ENCODE assay signal across 13 cellular contexts in genomic region chr17:39659286-39660010, GRCh38. TPM values are rescaled to one million over a fixed set of nuclear protein-coding genes. Genes with fewer than 3 reads are reported as not detected.
A peak's percentile ranks its signal among the peaks of the same experiment; 100 is the strongest.
DNase-seq lines count a peak whose midpoint lies in the region; ATAC-seq, FAIRE-seq and TF ChIP-seq lines count a peak whose summit lies in the region.
"Had no signal": no experiment of that assay in that cellular context is flagged by ENCODE, and none has a peak within 500 bp of the region (broad histone marks: within the 10 kb centered on the region; RNA-seq: fewer than 3 reads in every experiment).

No MANE protein-coding gene starts in this region.

- intact Hi-C loops in activated CD4-positive, alpha-beta T cell treated with anti-CD3 and anti-CD28 coated beads, Interleukin-2, amount 10 ng/mL, durations not matched to agents 24 days and 14 days (cut with micrococcal nuclease): no loop called here
- intact Hi-C loops in GM12878 (cut with micrococcal nuclease; ENCODE audit: unreplicated experiment): no loop called here
- intact Hi-C loops in Caco-2 (cut with micrococcal nuclease; ENCODE audit: unreplicated experiment): no loop called here

- peak overlapping the region; percentile 36; the same call in 1 of the 2 replicates for H3K4me2 ChIP-seq in GM12878 (ENCODE audit: control insufficient read depth, insufficient read depth)

- TF ChIP-seq EP300 in GM12878 (IDR thresholded peaks at IDR 0.05; ENCODE audit: borderline replicate concordance in 1 of 2, control insufficient read depth in 1 of 2, low read depth in 2 of 2, low read length in 2 of 2): no peak
- no peak for TF ChIP-seq EP300 in tibial nerve (IDR thresholded peaks at IDR 0.05)

- H4K20me1 ChIP-seq in GM12878 (ENCODE audit: control insufficient read depth, insufficient read depth): no peaks in the 10 kb centered on the region

- POLR2A ChIA-PET in activated CD4-positive, alpha-beta T cell treated with anti-CD3 and anti-CD28 coated beads, Interleukin-2, amount 10 ng/mL, durations not matched to agents 7 days and 5 days (lab: Charles Lee): no interaction called here
- POLR2A ChIA-PET in GM12878 (lab: Charles Lee): no interaction called here
- POLR2A ChIA-PET in Caco-2 (lab: Charles Lee): no interaction called here

- TF ChIP-seq POLR2A in GM12878 (IDR thresholded peaks at IDR 0.05; ENCODE audit: low read depth, low read length): no peak
- no peak for TF ChIP-seq POLR2A in tibial nerve (IDR thresholded peaks at IDR 0.05)

- RAD21 ChIA-PET in GM12878 (lab: Charles Lee; ENCODE audit: unreplicated experiment): no interaction called here

- H3K36me3 Mint-ChIP-seq in activated CD4-positive, alpha-beta T cell treated with anti-CD3 and anti-CD28 coated beads, Interleukin-2, amount 10 ng/mL, durations not matched to agents 7 days and 5 days (ENCODE audit: low read depth): peaks cover 20% of the 10 kb centered on the region
- H3K36me3 Mint-ChIP-seq in activated CD4-positive, alpha-beta T cell treated with anti-CD3 and anti-CD28 coated beads, Interleukin-2, amount 10 ng/mL, durations not matched to agents 24 days and 14 days (ENCODE audit: low read depth): peaks cover 19% of the 10 kb centered on the region
- H3K36me3 Mint-ChIP-seq in memory B cell: peaks cover 14% of the 10 kb centered on the region
- H3K36me3 Mint-ChIP-seq in Caco-2 (ENCODE audit: insufficient read depth, unreplicated experiment): peaks cover 9% of the 10 kb centered on the region

- BruUV-seq in GM12878 (replicated peaks; lab: Mats Ljungman, UMichigan): no TSS peak
- BruUV-seq in Caco-2 (replicated peaks; lab: Mats Ljungman, UMichigan): no TSS peak

- TF ChIP-seq CTCF in GM12878 (IDR thresholded peaks at IDR 0.05 in 2 of 3, conservative IDR thresholded peaks at IDR 0.05 in 1 of 3; ENCODE audit: control insufficient read depth in 2 of 3, extremely low read depth in 1 of 3, insufficient read depth in 1 of 3, low read depth in 3 of 3, low read length in 3 of 3) (no peak), tibial nerve (IDR thresholded peaks at IDR 0.05) (no peak), Caco-2 (IDR thresholded peaks at IDR 0.05; ENCODE audit: insufficient read depth in 1 of 2, low read depth in 1 of 2, low read length in 1 of 2, severe bottlenecking in 1 of 2, unreplicated experiment in 1 of 2) (no peak)

- DNase-seq in activated CD4-positive, alpha-beta T cell treated with anti-CD3 and anti-CD28 coated beads, Interleukin-2, amount 10 ng/mL, durations not matched to agents 7 days and 5 days: no peak
- no peak for DNase-seq in activated CD4-positive, alpha-beta T cell treated with anti-CD3 and anti-CD28 coated beads, Interleukin-2, amount 10 ng/mL, durations not matched to agents 24 days and 14 days
- no peak for DNase-seq in GM12878 (ENCODE audit: low read depth, low spot score)
- no peak for DNase-seq in memory B cell (ENCODE audit: low spot score in 2 of 2)
- no peak for DNase-seq in tibial nerve (ENCODE audit: low spot score in 2 of 2)
- DNase-seq in Caco-2: no peak
- no peak for DNase-seq in NCI-H526 (lab: John Stamatoyannopoulos, UW)
- DNase-seq: islet precursor cell, NCI-H1694 treated with DMSO at 0.1 percent for 48 hours had no signal

- H3K27ac ChIP-seq in GM12878 (ENCODE audit: control insufficient read depth, insufficient read depth) (no peak overlapping the region; the same call in 1 of the 2 replicates), tibial nerve (peak overlapping the region; percentile 34 to 86 (median 80))

- in situ Hi-C loops in GM12878 (cut with MboI): no loop called here

- H3K27me3 ChIP-seq in GM12878 (replicated peaks in 1 of 2; ENCODE audit: control insufficient read depth in 2 of 2, insufficient read depth in 2 of 2, low read length in 1 of 2) (no peaks in the 10 kb centered on the region), tibial nerve (no peaks in the 10 kb centered on the region), Caco-2 (replicated peaks; ENCODE audit: control insufficient read depth, insufficient read depth, low read length) (no peaks in the 10 kb centered on the region)

- no peaks in the 10 kb centered on the region for H3K27me3 Mint-ChIP-seq in activated CD4-positive, alpha-beta T cell treated with anti-CD3 and anti-CD28 coated beads, Interleukin-2, amount 10 ng/mL, durations not matched to agents 7 days and 5 days
- H3K27me3 Mint-ChIP-seq in activated CD4-positive, alpha-beta T cell treated with anti-CD3 and anti-CD28 coated beads, Interleukin-2, amount 10 ng/mL, durations not matched to agents 24 days and 14 days: no peaks in the 10 kb centered on the region
- H3K27me3 Mint-ChIP-seq in memory B cell: no peaks in the 10 kb centered on the region
- H3K27me3 Mint-ChIP-seq in Caco-2 (ENCODE audit: insufficient read depth, unreplicated experiment): no peaks in the 10 kb centered on the region

- no peak for TF ChIP-seq RAD21 in GM12878 (IDR thresholded peaks at IDR 0.05; ENCODE audit: insufficient read depth, low read depth, low read length)

- H3K4me3 Mint-ChIP-seq in activated CD4-positive, alpha-beta T cell treated with anti-CD3 and anti-CD28 coated beads, Interleukin-2, amount 10 ng/mL, durations not matched to agents 7 days and 5 days: no peak overlapping the region
- H3K4me3 Mint-ChIP-seq in activated CD4-positive, alpha-beta T cell treated with anti-CD3 and anti-CD28 coated beads, Interleukin-2, amount 10 ng/mL, durations not matched to agents 24 days and 14 days: no peak overlapping the region
- H3K4me3 Mint-ChIP-seq in memory B cell (no peak overlapping the region), Caco-2 (ENCODE audit: unreplicated experiment) (no peak overlapping the region)
- H3K4me3 Mint-ChIP-seq: T-helper 1 cell treated with Interleukin-12 subunit alpha and Interleukin-12 subunit beta and Interleukin-4 antibody, amounts not matched to agents 30 μg/mL and 1 μg/mL, for 36 hours had no signal

- H3K4me1 Mint-ChIP-seq in activated CD4-positive, alpha-beta T cell treated with anti-CD3 and anti-CD28 coated beads, Interleukin-2, amount 10 ng/mL, durations not matched to agents 7 days and 5 days: peaks cover 25% of the 10 kb centered on the region
- H3K4me1 Mint-ChIP-seq in activated CD4-positive, alpha-beta T cell treated with anti-CD3 and anti-CD28 coated beads, Interleukin-2, amount 10 ng/mL, durations not matched to agents 24 days and 14 days: peaks cover 5% of the 10 kb centered on the region
- H3K4me1 Mint-ChIP-seq in memory B cell: peaks cover 7% of the 10 kb centered on the region
- H3K4me1 Mint-ChIP-seq in Caco-2 (ENCODE audit: low read depth, unreplicated experiment): no peaks in the 10 kb centered on the region

- WGBS in GM12878 (ENCODE audit: insufficient coverage, insufficient replicate concordance, low lambda C conversion rate, missing lambda C conversion rate): 76% methylated on average over 11 of the region's 15 CpGs
- 36 to 42% methylated on average over 14 to 15 of the region's 15 CpGs for WGBS in tibial nerve, 2 donors

- no peaks in the 10 kb centered on the region for H3K79me2 ChIP-seq in GM12878 (ENCODE audit: control insufficient read depth, insufficient read depth, low read length)

- CTCF ChIA-PET in activated CD4-positive, alpha-beta T cell treated with anti-CD3 and anti-CD28 coated beads, Interleukin-2, amount 10 ng/mL, durations not matched to agents 7 days and 5 days (lab: Charles Lee): interaction anchor here (0.6 to 1.1 kb wide), 3 partner anchors 25 to 272 kb away, joined by 3 to 5 read pairs (median 3); no protein-coding TSS in a partner anchor
- CTCF ChIA-PET in GM12878 (lab: Yijun Ruan, JAX): interaction anchor here (0.8 kb wide), 1 partner anchor 26 kb away, joined by 4 read pairs; no protein-coding TSS in a partner anchor
- CTCF ChIA-PET in Caco-2 (lab: Charles Lee): no interaction called here

- H3K9me3 ChIP-seq in GM12878 (replicated peaks; ENCODE audit: control insufficient read depth, insufficient read depth, low read length): no peaks in the 10 kb centered on the region
- no peaks in the 10 kb centered on the region for H3K9me3 ChIP-seq in tibial nerve
- H3K9me3 ChIP-seq in Caco-2: no peaks in the 10 kb centered on the region

- peak overlapping the region; percentile 87 for H3K27ac Mint-ChIP-seq in activated CD4-positive, alpha-beta T cell treated with anti-CD3 and anti-CD28 coated beads, Interleukin-2, amount 10 ng/mL, durations not matched to agents 7 days and 5 days
- H3K27ac Mint-ChIP-seq in activated CD4-positive, alpha-beta T cell treated with anti-CD3 and anti-CD28 coated beads, Interleukin-2, amount 10 ng/mL, durations not matched to agents 24 days and 14 days: no peak overlapping the region
- H3K27ac Mint-ChIP-seq in memory B cell (peak overlapping the region; percentile 92), Caco-2 (ENCODE audit: unreplicated experiment) (no peak overlapping the region)
- H3K27ac Mint-ChIP-seq: T-helper 1 cell treated with Interleukin-12 subunit alpha and Interleukin-12 subunit beta and Interleukin-4 antibody, amounts not matched to agents 30 μg/mL and 1 μg/mL, for 36 hours had no signal

- FAIRE-seq in GM12878 (lab: Jason Lieb, UNC): peak; percentile 54
- FAIRE-seq: A204.1 had no signal

- H3K9me3 Mint-ChIP-seq in activated CD4-positive, alpha-beta T cell treated with anti-CD3 and anti-CD28 coated beads, Interleukin-2, amount 10 ng/mL, durations not matched to agents 7 days and 5 days: no peaks in the 10 kb centered on the region
- H3K9me3 Mint-ChIP-seq in activated CD4-positive, alpha-beta T cell treated with anti-CD3 and anti-CD28 coated beads, Interleukin-2, amount 10 ng/mL, durations not matched to agents 24 days and 14 days: no peaks in the 10 kb centered on the region
- H3K9me3 Mint-ChIP-seq in memory B cell (no peaks in the 10 kb centered on the region), Caco-2 (ENCODE audit: unreplicated experiment) (no peaks in the 10 kb centered on the region)
- H3K9me3 Mint-ChIP-seq: T-helper 1 cell treated with Interleukin-12 subunit alpha and Interleukin-12 subunit beta and Interleukin-4 antibody, amounts not matched to agents 30 μg/mL and 1 μg/mL, for 36 hours had no signal

- H3K9ac ChIP-seq in GM12878 (ENCODE audit: control insufficient read depth, insufficient read depth, low read length): no peak overlapping the region

- H3K4me1 ChIP-seq in GM12878 (ENCODE audit: control insufficient read depth, insufficient read depth, low read length) (peaks cover 6% of the 10 kb centered on the region; the same call in 1 of the 2 replicates), tibial nerve (peaks cover 0 to 79% (median 35%) of the 10 kb centered on the region in 4 donors), Caco-2 (no peaks in the 10 kb centered on the region; the same call in 1 of the 2 replicates)

- H3K4me3 ChIP-seq in GM12878 (no peak overlapping the region), tibial nerve (no peak overlapping the region), Caco-2 (ENCODE audit: low read depth, low read length) (no peak overlapping the region)

- H2AFZ ChIP-seq in GM12878 (ENCODE audit: control insufficient read depth, low read depth, low read length): no peak overlapping the region

- H3K36me3 ChIP-seq in GM12878 (ENCODE audit: control insufficient read depth in 2 of 2, insufficient read depth in 2 of 2, low read length in 1 of 2): peaks cover 16 to 26% of the 10 kb centered on the region in 2 experiments; a peak in 3 of 4 replicates
- peaks cover 0 to 80% (median 19%) of the 10 kb centered on the region in 3 donors for H3K36me3 ChIP-seq in tibial nerve
- H3K36me3 ChIP-seq in Caco-2 (ENCODE audit: control insufficient read depth, insufficient read depth, low read length): peaks cover 2% of the 10 kb centered on the region

- SMC1A ChIA-PET in GM12878 (lab: Charles Lee; ENCODE audit: uncharacterized antibody, unreplicated experiment): interaction anchor here (1.0 kb wide), 1 partner anchor 36 kb away, joined by 3 read pairs; no protein-coding TSS in a partner anchor

- ATAC-seq in GM12878 (no peak), memory B cell (ENCODE audit: low read depth) (peak; percentile 78), HG02642 (IDR thresholded peaks at IDR 0.05; ENCODE audit: poor library complexity, unreplicated experiment) (no peak)

RNA-seq across cellular contexts. Expression of gene TCAP, which starts 5.7 kb away (rescaled TPM):
- total RNA-seq in activated CD4-positive, alpha-beta T cell treated with anti-CD3 and anti-CD28 coated beads, Interleukin-2, amount 10 ng/mL, durations not matched to agents 7 days and 5 days: 1 to 10 TPM; 2.0 to 2.1 TPM
- 0.83 and 1.0 TPM in 2 replicates for total RNA-seq in activated CD4-positive, alpha-beta T cell treated with anti-CD3 and anti-CD28 coated beads, Interleukin-2, amount 10 ng/mL, durations not matched to agents 24 days and 14 days
- 1.4 and 2.3 TPM in 2 replicates for total RNA-seq in GM12878 (2013; cell fraction: nucleolus; rRNA removed)
- 0.17 and 0.33 TPM in 2 replicates for total RNA-seq in GM12878 (2014; rRNA removed)
- total RNA-seq in GM12878 (2014; rRNA removed; fragmentation: Illumina TruSeq; extraction: Trizol): 0.32 and 0.36 TPM in 2 replicates
- total RNA-seq in GM12878 (2021): 0.69 and 0.95 TPM in 2 replicates
- polyA plus RNA-seq in GM12878 (2011; ENCODE audit: low read depth): 0.18 TPM
- polyA plus RNA-seq in GM12878 (2011; rRNA removed): 0.39 and 0.40 TPM in 2 replicates
- polyA plus RNA-seq in GM12878 (2011; cell fraction: cytosol; rRNA removed): 0.25 and 0.33 TPM in 2 replicates
- 6.5 and 7.0 TPM in 2 replicates for polyA plus RNA-seq in GM12878 (2011; cell fraction: nucleus; rRNA removed)
- polyA plus RNA-seq in GM12878 (2012): 0.45 and 0.47 TPM in 2 replicates
- 0.25 TPM in 1 of 2 replicates, not detected in the other for polyA plus RNA-seq in GM12878 (2014; fragmentation: Illumina TruSeq; extraction: Trizol)
- polyA plus RNA-seq in GM12878 (2014; fragmentation: Nextera tagmentation; extraction: Ambion mirVana): not detected
- polyA plus RNA-seq in GM12878 (2014; rRNA removed): 0.76 and 1.0 TPM in 2 replicates
- under 1 TPM in 1 of 2 experiments, not detected in 1; 0.18 TPM for polyA plus RNA-seq in GM12878 (2016; fragmentation: Nextera tagmentation; extraction: Ambion mirVana)
- 0.51 and 1.8 TPM in 2 replicates for polyA minus RNA-seq in GM12878 (2011; rRNA and poly(A)+ RNA removed)
- polyA minus RNA-seq in GM12878 (2011; cell fraction: cytosol; rRNA and poly(A)+ RNA removed): not detected in 2 replicates
- 2.1 and 3.7 TPM in 2 replicates for polyA minus RNA-seq in GM12878 (2011; cell fraction: nucleus; rRNA and poly(A)+ RNA removed)
- total RNA-seq in tibial nerve: 1 to 10 TPM in 1 of 4 donors, under 1 TPM in 3; 0.30 to 5.5 (median 0.61) TPM
- 1.6 TPM in 2 replicates for total RNA-seq in Caco-2 (2022)

RNA-seq across cellular contexts. Expression of gene PNMT, which starts 8.8 kb away (rescaled TPM):
- total RNA-seq in activated CD4-positive, alpha-beta T cell treated with anti-CD3 and anti-CD28 coated beads, Interleukin-2, amount 10 ng/mL, durations not matched to agents 7 days and 5 days: under 1 TPM in 1 of 2 experiments, not detected in 1; 0.19 TPM
- total RNA-seq in activated CD4-positive, alpha-beta T cell treated with anti-CD3 and anti-CD28 coated beads, Interleukin-2, amount 10 ng/mL, durations not matched to agents 24 days and 14 days: not detected in 2 replicates
- total RNA-seq in GM12878 (2013; cell fraction: nucleolus; rRNA removed): not detected in 2 replicates
- total RNA-seq in GM12878 (2014; rRNA removed): not detected in 2 replicates
- total RNA-seq in GM12878 (2014; rRNA removed; fragmentation: Illumina TruSeq; extraction: Trizol): not detected in 2 replicates
- total RNA-seq in GM12878 (2021): not detected in 2 replicates
- polyA plus RNA-seq in GM12878 (2011; ENCODE audit: low read depth): not detected
- not detected in 2 replicates for polyA plus RNA-seq in GM12878 (2011; rRNA removed)
- polyA plus RNA-seq in GM12878 (2011; cell fraction: cytosol; rRNA removed): not detected in 2 replicates
- 0.12 TPM in 1 of 2 replicates, not detected in the other for polyA plus RNA-seq in GM12878 (2011; cell fraction: nucleus; rRNA removed)
- polyA plus RNA-seq in GM12878 (2012): not detected in 2 replicates
- not detected in 2 replicates for polyA plus RNA-seq in GM12878 (2014; fragmentation: Illumina TruSeq; extraction: Trizol)
- polyA plus RNA-seq in GM12878 (2014; fragmentation: Nextera tagmentation; extraction: Ambion mirVana): not detected
- polyA plus RNA-seq in GM12878 (2014; rRNA removed): 0.24 TPM in 1 of 2 replicates, not detected in the other
- not detected for polyA plus RNA-seq in GM12878 (2016; fragmentation: Nextera tagmentation; extraction: Ambion mirVana)
- polyA minus RNA-seq in GM12878 (2011; rRNA and poly(A)+ RNA removed): not detected in 2 replicates
- polyA minus RNA-seq in GM12878 (2011; cell fraction: cytosol; rRNA and poly(A)+ RNA removed): not detected in 2 replicates
- polyA minus RNA-seq in GM12878 (2011; cell fraction: nucleus; rRNA and poly(A)+ RNA removed): not detected in 2 replicates
- total RNA-seq in tibial nerve: 10 to 100 TPM in 3 of 4 donors, 1 to 10 TPM in 1; 2.4 to 19.6 (median 12.4) TPM
- not detected in 2 replicates for total RNA-seq in Caco-2 (2022)

RNA-seq across cellular contexts. Expression of gene STARD3, which starts 22.5 kb away (rescaled TPM):
- 10 to 100 TPM; 70.0 to 72.8 TPM for total RNA-seq in activated CD4-positive, alpha-beta T cell treated with anti-CD3 and anti-CD28 coated beads, Interleukin-2, amount 10 ng/mL, durations not matched to agents 7 days and 5 days
- total RNA-seq in activated CD4-positive, alpha-beta T cell treated with anti-CD3 and anti-CD28 coated beads, Interleukin-2, amount 10 ng/mL, durations not matched to agents 24 days and 14 days: 53.6 and 60.3 TPM in 2 replicates
- total RNA-seq in GM12878 (2013; cell fraction: nucleolus; rRNA removed): 48.2 and 60.1 TPM in 2 replicates
- total RNA-seq in GM12878 (2014; rRNA removed) (16.4 and 21.5 TPM in 2 replicates), GM12878 (2014; rRNA removed; fragmentation: Illumina TruSeq; extraction: Trizol) (14.3 and 15.8 TPM in 2 replicates), GM12878 (2021) (46.3 and 48.2 TPM in 2 replicates), tibial nerve (100 to 1,000 TPM in 3 of 4 donors, 10 to 100 TPM in 1; 85.3 to 170 (median 108) TPM), Caco-2 (2022) (42.6 and 55.5 TPM in 2 replicates)
- polyA plus RNA-seq in GM12878 (2011; ENCODE audit: low read depth): 19.2 TPM
- polyA plus RNA-seq in GM12878 (2011; rRNA removed) (34.0 and 57.7 TPM in 2 replicates), GM12878 (2014; fragmentation: Illumina TruSeq; extraction: Trizol) (17.7 and 24.8 TPM in 2 replicates), GM12878 (2014; fragmentation: Nextera tagmentation; extraction: Ambion mirVana) (1 to 10 TPM in 1 of 2 experiments, under 1 TPM in 1; 0.08 to 1.4 TPM), GM12878 (2014; rRNA removed) (41.0 and 62.7 TPM in 2 replicates), GM12878 (2016; fragmentation: Nextera tagmentation; extraction: Ambion mirVana) (10 to 100 TPM; 30.2 to 38.8 TPM)
- 65.6 and 91.8 TPM in 2 replicates for polyA plus RNA-seq in GM12878 (2011; cell fraction: cytosol; rRNA removed)
- polyA plus RNA-seq in GM12878 (2011; cell fraction: nucleus; rRNA removed): 250 and 312 TPM in 2 replicates
- polyA plus RNA-seq in GM12878 (2012): 37.5 and 41.9 TPM in 2 replicates
- polyA minus RNA-seq in GM12878 (2011; rRNA and poly(A)+ RNA removed): 72.9 and 96.0 TPM in 2 replicates
- polyA minus RNA-seq in GM12878 (2011; cell fraction: cytosol; rRNA and poly(A)+ RNA removed): 24.6 and 26.1 TPM in 2 replicates
- 58.8 and 76.0 TPM in 2 replicates for polyA minus RNA-seq in GM12878 (2011; cell fraction: nucleus; rRNA and poly(A)+ RNA removed)

RNA-seq across cellular contexts. Expression of gene PGAP3, which starts 28.4 kb away (rescaled TPM):
- total RNA-seq in activated CD4-positive, alpha-beta T cell treated with anti-CD3 and anti-CD28 coated beads, Interleukin-2, amount 10 ng/mL, durations not matched to agents 7 days and 5 days: 10 to 100 TPM; 27.0 to 30.6 TPM
- total RNA-seq in activated CD4-positive, alpha-beta T cell treated with anti-CD3 and anti-CD28 coated beads, Interleukin-2, amount 10 ng/mL, durations not matched to agents 24 days and 14 days: 12.5 and 13.5 TPM in 2 replicates
- total RNA-seq in GM12878 (2013; cell fraction: nucleolus; rRNA removed): 8.9 and 11.4 TPM in 2 replicates
- total RNA-seq in GM12878 (2014; rRNA removed) (6.4 and 7.4 TPM in 2 replicates), GM12878 (2014; rRNA removed; fragmentation: Illumina TruSeq; extraction: Trizol) (2.7 and 4.3 TPM in 2 replicates), GM12878 (2021) (10.0 and 10.5 TPM in 2 replicates), tibial nerve (10 to 100 TPM; 10.9 to 16.5 (median 15.1) TPM), Caco-2 (2022) (14.7 and 17.4 TPM in 2 replicates)
- 5.0 TPM for polyA plus RNA-seq in GM12878 (2011; ENCODE audit: low read depth)
- polyA plus RNA-seq in GM12878 (2011; rRNA removed) (2.8 and 6.6 TPM in 2 replicates), GM12878 (2014; fragmentation: Illumina TruSeq; extraction: Trizol) (2.6 and 5.1 TPM in 2 replicates), GM12878 (2014; fragmentation: Nextera tagmentation; extraction: Ambion mirVana) (1 to 10 TPM in 1 of 2 experiments, under 1 TPM in 1; 0.21 to 1.2 TPM), GM12878 (2014; rRNA removed) (5.6 and 8.4 TPM in 2 replicates), GM12878 (2016; fragmentation: Nextera tagmentation; extraction: Ambion mirVana) (1 to 10 TPM; 4.9 to 5.9 TPM)
- polyA plus RNA-seq in GM12878 (2011; cell fraction: cytosol; rRNA removed): 7.8 and 10.7 TPM in 2 replicates
- polyA plus RNA-seq in GM12878 (2011; cell fraction: nucleus; rRNA removed): 37.7 and 38.6 TPM in 2 replicates
- polyA plus RNA-seq in GM12878 (2012): 7.1 and 9.7 TPM in 2 replicates
- 5.3 and 11.6 TPM in 2 replicates for polyA minus RNA-seq in GM12878 (2011; rRNA and poly(A)+ RNA removed)
- polyA minus RNA-seq in GM12878 (2011; cell fraction: cytosol; rRNA and poly(A)+ RNA removed): 2.1 and 4.2 TPM in 2 replicates
- polyA minus RNA-seq in GM12878 (2011; cell fraction: nucleus; rRNA and poly(A)+ RNA removed): 2.8 and 7.3 TPM in 2 replicates

RNA-seq across cellular contexts. Expression of gene PPP1R1B, which starts 32.7 kb away (rescaled TPM):
- not detected for total RNA-seq in activated CD4-positive, alpha-beta T cell treated with anti-CD3 and anti-CD28 coated beads, Interleukin-2, amount 10 ng/mL, durations not matched to agents 7 days and 5 days
- total RNA-seq in activated CD4-positive, alpha-beta T cell treated with anti-CD3 and anti-CD28 coated beads, Interleukin-2, amount 10 ng/mL, durations not matched to agents 24 days and 14 days: not detected in 2 replicates
- not detected in 2 replicates for total RNA-seq in GM12878 (2013; cell fraction: nucleolus; rRNA removed)
- total RNA-seq in GM12878 (2014; rRNA removed) (not detected in 2 replicates), GM12878 (2014; rRNA removed; fragmentation: Illumina TruSeq; extraction: Trizol) (not detected in 2 replicates), GM12878 (2021) (not detected in 2 replicates), tibial nerve (10 to 100 TPM; 10.4 to 20.4 (median 12.7) TPM), Caco-2 (2022) (not detected in 2 replicates)
- not detected for polyA plus RNA-seq in GM12878 (2011; ENCODE audit: low read depth)
- polyA plus RNA-seq in GM12878 (2011; rRNA removed) (0.08 and 0.10 TPM in 2 replicates), GM12878 (2014; fragmentation: Illumina TruSeq; extraction: Trizol) (not detected in 2 replicates), GM12878 (2014; fragmentation: Nextera tagmentation; extraction: Ambion mirVana) (not detected), GM12878 (2014; rRNA removed) (not detected in 2 replicates), GM12878 (2016; fragmentation: Nextera tagmentation; extraction: Ambion mirVana) (not detected)
- 0.15 and 0.24 TPM in 2 replicates for polyA plus RNA-seq in GM12878 (2011; cell fraction: cytosol; rRNA removed)
- 0.10 TPM in 1 of 2 replicates, not detected in the other for polyA plus RNA-seq in GM12878 (2011; cell fraction: nucleus; rRNA removed)
- polyA plus RNA-seq in GM12878 (2012): not detected in 2 replicates
- polyA minus RNA-seq in GM12878 (2011; rRNA and poly(A)+ RNA removed): not detected in 2 replicates
- polyA minus RNA-seq in GM12878 (2011; cell fraction: cytosol; rRNA and poly(A)+ RNA removed): not detected in 2 replicates
- not detected in 2 replicates for polyA minus RNA-seq in GM12878 (2011; cell fraction: nucleus; rRNA and poly(A)+ RNA removed)
- total RNA-seq: activated CD8-positive, alpha-beta memory T cell treated with anti-CD3 and anti-CD28 coated beads for 36 hours had no signal

Comparison
In these comparisons a context has a peak if more than half of its experiments do, and no peak if none do; other contexts are left out.
1. H3K27ac Mint-ChIP-seq: peak in activated CD4-positive, alpha-beta T cell treated with anti-CD3 and anti-CD28 coated beads, Interleukin-2, amount 10 ng/mL, durations not matched to agents 7 days and 5 days (single experiment) and memory B cell (single experiment); none in activated CD4-positive, alpha-beta T cell treated with anti-CD3 and anti-CD28 coated beads, Interleukin-2, amount 10 ng/mL, durations not matched to agents 24 days and 14 days (single experiment) and Caco-2 (single experiment).